28 cellular contexts compared by ENCODE assay signal in genomic region chr11:11167806-11168205, GRCh38.
"Had no signal": no experiment of that assay in that cellular context is flagged by ENCODE, and none has a peak within 500 bp of the region (broad histone marks: within the 10 kb centered on the region; RNA-seq: fewer than 3 reads in every experiment).

No MANE protein-coding gene starts in this region.

- H3K4me3 Mint-ChIP-seq: activated CD4-positive, alpha-beta T cell treated with anti-CD3 and anti-CD28 coated beads, Interleukin-2, amount 10 ng/mL, durations not matched to agents 24 days and 14 days; activated CD8-positive, alpha-beta memory T cell treated with anti-CD3 and anti-CD28 coated beads, Interleukin-2, amount 10 ng/mL, durations not matched to agents 7 days and 5 days; activated naive CD4-positive, alpha-beta T cell treated with anti-CD3 and anti-CD28 coated beads, Interleukin-2, amount 50 U/mL, for 24 hours; activated T-cell treated with anti-CD3 and anti-CD28 coated beads, Interleukin-2, amount 50 U/mL, for 24 hours; activated T-helper 1 cell treated with anti-CD3 and anti-CD28 coated beads, Interleukin-12 subunit alpha, Interleukin-12 subunit beta, Interleukin-2, Interleukin-4 antibody, amounts not matched to agents 30 ng/mL and 10 ng/mL and 1 ng/mL, durations not matched to agents 14 hours and 24 hours and 36 hours had no signal

- H3K27me3 Mint-ChIP-seq: activated naive CD4-positive, alpha-beta T cell treated with anti-CD3 and anti-CD28 coated beads, Interleukin-2, amount 50 U/mL, for 24 hours had no signal

- ATAC-seq: activated CD4-positive, CD25-positive, alpha-beta regulatory T cell treated with anti-CD3 and anti-CD28 coated beads, Interleukin-2, amount 50 U/mL, for 24 hours; activated CD8-positive, alpha-beta memory T cell treated with anti-CD3 and anti-CD28 coated beads, Interleukin-2, amount 10 ng/mL, durations not matched to agents 7 days and 5 days; Panc1; Right ventricle myocardium inferior had no signal

- H3K36me3 Mint-ChIP-seq: activated CD8-positive, alpha-beta memory T cell treated with anti-CD3 and anti-CD28 coated beads, Interleukin-2, amount 10 ng/mL, durations not matched to agents 7 days and 5 days; activated naive CD4-positive, alpha-beta T cell treated with anti-CD3 and anti-CD28 coated beads, Interleukin-2, amount 50 U/mL, for 24 hours had no signal

- H3K4me3 ChIP-seq: breast epithelium, SJCRH30 had no signal

- H3K9me3 Mint-ChIP-seq: activated CD4-positive, alpha-beta T cell treated with anti-CD3 and anti-CD28 coated beads, Interleukin-2, amount 10 ng/mL, durations not matched to agents 24 days and 14 days; activated naive CD4-positive, alpha-beta T cell treated with anti-CD3 and anti-CD28 coated beads, Interleukin-2, amount 50 U/mL, for 24 hours; activated T-cell treated with anti-CD3 and anti-CD28 coated beads, Interleukin-2, amount 50 U/mL, for 24 hours; activated T-helper 1 cell treated with anti-CD3 and anti-CD28 coated beads, Interleukin-12 subunit alpha, Interleukin-12 subunit beta, Interleukin-2, Interleukin-4 antibody, amounts not matched to agents 30 ng/mL and 10 ng/mL and 1 ng/mL, durations not matched to agents 14 hours and 24 hours and 36 hours had no signal

- H3K27ac Mint-ChIP-seq: activated CD4-positive, alpha-beta T cell treated with anti-CD3 and anti-CD28 coated beads, Interleukin-2, amount 10 ng/mL, durations not matched to agents 24 days and 14 days; activated CD8-positive, alpha-beta memory T cell treated with anti-CD3 and anti-CD28 coated beads, Interleukin-2, amount 10 ng/mL, durations not matched to agents 7 days and 5 days; activated naive CD4-positive, alpha-beta T cell treated with anti-CD3 and anti-CD28 coated beads, Interleukin-2, amount 50 U/mL, for 24 hours; activated T-cell treated with anti-CD3 and anti-CD28 coated beads, Interleukin-2, amount 50 U/mL, for 24 hours; activated T-helper 1 cell treated with anti-CD3 and anti-CD28 coated beads, Interleukin-12 subunit alpha, Interleukin-12 subunit beta, Interleukin-2, Interleukin-4 antibody, amounts not matched to agents 30 ng/mL and 10 ng/mL and 1 ng/mL, durations not matched to agents 14 hours and 24 hours and 36 hours had no signal

- DNase-seq: activated CD4-positive, alpha-beta T cell treated with anti-CD3 and anti-CD28 coated beads, Interleukin-2, amount 10 ng/mL, durations not matched to agents 24 days and 14 days; activated CD4-positive, alpha-beta T cell treated with anti-CD3 and anti-CD28 coated beads, Interleukin-2, amount 50 U/mL, for 48 hours; activated CD8-positive, alpha-beta memory T cell treated with anti-CD3 and anti-CD28 coated beads, Interleukin-2, amount 10 ng/mL, durations not matched to agents 7 days and 5 days; activated effector memory CD4-positive, alpha-beta T cell treated with Interleukin-2 at 50 U/mL for 16 hours; activated naive CD4-positive, alpha-beta T cell; activated T-cell treated with anti-CD3 and anti-CD28 coated beads, Interleukin-2, amount 50 U/mL, for 24 hours; aorta; IMR-90; Kasumi-1; KBM-7; NCI-H1105 treated with DMSO at 0.1 percent for 48 hours; NCI-H1436 treated with DMSO at 0.1 percent for 48 hours; NCI-H187; NCI-H2081; NCI-H345; NCI-H510A; NCI-H526 treated with DMSO at 0.1 percent for 48 hours; NCI-H82; OCI-M1; RPMI8226; SK-N-SH had no signal

- H3K27me3 ChIP-seq: breast epithelium, SJCRH30 had no signal

- H3K27ac ChIP-seq: breast epithelium, SJCRH30 had no signal
